In the genomic region with DNA sequence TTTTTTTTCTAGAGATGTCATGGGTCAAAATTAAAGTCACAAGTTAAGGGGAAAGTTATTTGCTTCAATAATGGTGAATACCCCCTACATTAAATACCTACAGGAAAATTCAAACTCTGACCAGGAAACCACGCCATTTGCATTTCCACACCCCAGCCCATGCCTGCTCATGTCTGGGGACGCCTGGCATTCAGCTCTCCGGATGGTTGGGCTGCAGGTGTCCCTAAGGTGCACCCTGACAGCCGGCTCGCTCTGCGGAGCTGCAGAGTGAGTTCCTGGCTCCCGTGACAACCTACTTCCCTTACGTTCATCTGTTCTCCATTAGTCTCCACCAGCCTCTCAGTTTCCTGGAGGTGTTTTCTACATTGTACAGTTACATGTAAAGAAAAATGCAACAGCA, we compare ENCODE assay signal across 1 cellular context.
A peak's percentile ranks its signal among the peaks of the same experiment; 100 is the strongest.
TF ChIP-seq lines count a peak whose summit lies in the region.

No MANE protein-coding gene starts in this region.

TF ChIP-seq in GM12878, 131 proteins besides CTCF, POLR2A, EP300 and RAD21 (continued from another document):
- TF ChIP-seq, protein P1, sequence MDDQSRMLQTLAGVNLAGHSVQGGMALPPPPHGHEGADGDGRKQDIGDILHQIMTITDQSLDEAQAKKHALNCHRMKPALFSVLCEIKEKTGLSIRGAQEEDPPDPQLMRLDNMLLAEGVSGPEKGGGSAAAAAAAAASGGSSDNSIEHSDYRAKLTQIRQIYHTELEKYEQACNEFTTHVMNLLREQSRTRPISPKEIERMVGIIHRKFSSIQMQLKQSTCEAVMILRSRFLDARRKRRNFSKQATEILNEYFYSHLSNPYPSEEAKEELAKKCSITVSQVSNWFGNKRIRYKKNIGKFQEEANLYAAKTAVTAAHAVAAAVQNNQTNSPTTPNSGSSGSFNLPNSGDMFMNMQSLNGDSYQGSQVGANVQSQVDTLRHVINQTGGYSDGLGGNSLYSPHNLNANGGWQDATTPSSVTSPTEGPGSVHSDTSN (IDR thresholded peaks at IDR 0.05; ENCODE audit: insufficient replicate concordance, low read depth, low read length), result no peak
- TF ChIP-seq JUNB (IDR thresholded peaks at IDR 0.05), result no peak
- TF ChIP-seq BHLHE40 (IDR thresholded peaks at IDR 0.05; ENCODE audit: borderline replicate concordance in 1 of 2, low read depth in 2 of 2, low read length in 1 of 2), result peak; percentile 35 to 60; a peak in 2 of 4 replicates
- TF ChIP-seq EZH2 (IDR thresholded peaks at IDR 0.05; ENCODE audit: borderline replicate concordance, control insufficient read depth, low read depth, low read length), result no peak
- no peak for TF ChIP-seq SRF (IDR thresholded peaks at IDR 0.05; ENCODE audit: low read depth in 2 of 2, low read length in 2 of 2)
- TF ChIP-seq GATAD2B (conservative IDR thresholded peaks at IDR 0.05; ENCODE audit: low read depth), result no peak
- TF ChIP-seq, protein P2, sequence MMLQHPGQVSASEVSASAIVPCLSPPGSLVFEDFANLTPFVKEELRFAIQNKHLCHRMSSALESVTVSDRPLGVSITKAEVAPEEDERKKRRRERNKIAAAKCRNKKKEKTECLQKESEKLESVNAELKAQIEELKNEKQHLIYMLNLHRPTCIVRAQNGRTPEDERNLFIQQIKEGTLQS (IDR thresholded peaks at IDR 0.05; ENCODE audit: borderline replicate concordance, extremely low read depth, low read depth, low read length), result no peak
- TF ChIP-seq TCF3 (IDR thresholded peaks at IDR 0.05; ENCODE audit: borderline replicate concordance, insufficient read depth, low read depth, low read length), result no peak
- peak; percentile 27; the same call in 1 of the 2 replicates for TF ChIP-seq RUNX3 (IDR thresholded peaks at IDR 0.05; ENCODE audit: low read length)
- TF ChIP-seq, protein P3, sequence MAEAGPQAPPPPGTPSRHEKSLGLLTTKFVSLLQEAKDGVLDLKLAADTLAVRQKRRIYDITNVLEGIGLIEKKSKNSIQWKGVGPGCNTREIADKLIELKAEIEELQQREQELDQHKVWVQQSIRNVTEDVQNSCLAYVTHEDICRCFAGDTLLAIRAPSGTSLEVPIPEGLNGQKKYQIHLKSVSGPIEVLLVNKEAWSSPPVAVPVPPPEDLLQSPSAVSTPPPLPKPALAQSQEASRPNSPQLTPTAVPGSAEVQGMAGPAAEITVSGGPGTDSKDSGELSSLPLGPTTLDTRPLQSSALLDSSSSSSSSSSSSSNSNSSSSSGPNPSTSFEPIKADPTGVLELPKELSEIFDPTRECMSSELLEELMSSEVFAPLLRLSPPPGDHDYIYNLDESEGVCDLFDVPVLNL (IDR thresholded peaks at IDR 0.05; ENCODE audit: low read depth, low read length), result no peak
- TF ChIP-seq, protein P4, sequence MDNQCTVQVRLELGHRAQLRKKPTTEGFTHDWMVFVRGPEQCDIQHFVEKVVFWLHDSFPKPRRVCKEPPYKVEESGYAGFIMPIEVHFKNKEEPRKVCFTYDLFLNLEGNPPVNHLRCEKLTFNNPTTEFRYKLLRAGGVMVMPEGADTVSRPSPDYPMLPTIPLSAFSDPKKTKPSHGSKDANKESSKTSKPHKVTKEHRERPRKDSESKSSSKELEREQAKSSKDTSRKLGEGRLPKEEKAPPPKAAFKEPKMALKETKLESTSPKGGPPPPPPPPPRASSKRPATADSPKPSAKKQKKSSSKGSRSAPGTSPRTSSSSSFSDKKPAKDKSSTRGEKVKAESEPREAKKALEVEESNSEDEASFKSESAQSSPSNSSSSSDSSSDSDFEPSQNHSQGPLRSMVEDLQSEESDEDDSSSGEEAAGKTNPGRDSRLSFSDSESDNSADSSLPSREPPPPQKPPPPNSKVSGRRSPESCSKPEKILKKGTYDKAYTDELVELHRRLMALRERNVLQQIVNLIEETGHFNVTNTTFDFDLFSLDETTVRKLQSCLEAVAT (IDR thresholded peaks at IDR 0.05), result no peak
- TF ChIP-seq SMAD5 (IDR thresholded peaks at IDR 0.05; ENCODE audit: low read depth), result no peak
- TF ChIP-seq WRNIP1 (IDR thresholded peaks at IDR 0.05; ENCODE audit: borderline replicate concordance, low read depth, low read length), result no peak
- 0 out of 2 replicates have a peak, but pooled peaks have one; percentile 21 for TF ChIP-seq TCF12 (IDR thresholded peaks at IDR 0.05; ENCODE audit: low read depth, low read length)
- no peak for TF ChIP-seq BMI1 (IDR thresholded peaks at IDR 0.05; ENCODE audit: borderline replicate concordance)
- no peak for TF ChIP-seq ZNF384 (IDR thresholded peaks at IDR 0.05; ENCODE audit: borderline replicate concordance, low read depth, low read length)
- no peak for TF ChIP-seq CREM (IDR thresholded peaks at IDR 0.05; ENCODE audit: low read depth)
- no peak for TF ChIP-seq RAD51 (IDR thresholded peaks at IDR 0.05)
- peak in 1 of 2 experiments; percentile 29; a peak in 2 of 4 replicates for TF ChIP-seq IKZF2 (IDR thresholded peaks at IDR 0.05)
- peak; percentile 92 for TF ChIP-seq POU2F2 (IDR thresholded peaks at IDR 0.05; ENCODE audit: borderline replicate concordance, low read depth, low read length)
- 0 out of 2 replicates have a peak, but pooled peaks have one; percentile 33 for TF ChIP-seq YY1 (IDR thresholded peaks at IDR 0.05; ENCODE audit: low read depth, low read length)
TF ChIP-seq in GM12878: peak in this region for 8.
